ENCODE assay signal across 17 cellular contexts in genomic region chr2:127762441-127762840, GRCh38. TPM values are rescaled to one million over a fixed set of nuclear protein-coding genes. Genes with fewer than 3 reads are reported as not detected.
DNase-seq lines count a peak whose midpoint lies in the region; ATAC-seq and TF ChIP-seq lines count a peak whose summit lies in the region.
"Had no signal": no experiment of that assay in that cellular context is flagged by ENCODE, and none has a peak within 500 bp of the region (broad histone marks: within the 10 kb centered on the region; RNA-seq: fewer than 3 reads in every experiment).

No MANE protein-coding gene starts in this region.

- H3K27me3 ChIP-seq in hepatocyte, result no peaks in the 10 kb centered on the region

- H3K36me3 Mint-ChIP-seq in T-helper 2 cell treated with Interferon-gamma antibody and Interleukin-4, amounts not matched to agents 5 μg/mL and 100 μg/mL, for 36 hours (ENCODE audit: low read depth), result peaks cover 54% of the 10 kb centered on the region
- H3K36me3 Mint-ChIP-seq in stimulated activated naive CD8-positive, alpha-beta T cell treated with anti-CD3 and anti-CD28 coated beads, Interleukin-15, Interleukin-2, amounts not matched to agents 100 ng/mL and 50 ng/mL, for 24 hours (ENCODE audit: low read depth), result peaks cover 81% of the 10 kb centered on the region
- peaks cover 19% of the 10 kb centered on the region for H3K36me3 Mint-ChIP-seq in progenitor cell of endocrine pancreas (ENCODE audit: insufficient read depth)

- no peak overlapping the region for H3K4me3 ChIP-seq in hepatocyte

- peaks cover 6% of the 10 kb centered on the region for H3K36me3 ChIP-seq in hepatocyte (replicated peaks; ENCODE audit: insufficient read depth, low read depth)

- H4K20me1 ChIP-seq in hepatocyte (ENCODE audit: insufficient read depth, poor library complexity, severe bottlenecking), result no peaks in the 10 kb centered on the region

- H3K27ac ChIP-seq in hepatocyte, result peak overlapping the region; percentile 13
- H3K27ac ChIP-seq: 22Rv1, C4-2B had no signal

- H3K9me3 Mint-ChIP-seq in T-helper 2 cell treated with Interferon-gamma antibody and Interleukin-4, amounts not matched to agents 5 μg/mL and 100 μg/mL, for 36 hours, result no peaks in the 10 kb centered on the region
- H3K9me3 Mint-ChIP-seq in stimulated activated naive CD8-positive, alpha-beta T cell treated with anti-CD3 and anti-CD28 coated beads, Interleukin-15, Interleukin-2, amounts not matched to agents 100 ng/mL and 50 ng/mL, for 24 hours, result no peaks in the 10 kb centered on the region
- no peaks in the 10 kb centered on the region for H3K9me3 Mint-ChIP-seq in progenitor cell of endocrine pancreas (ENCODE audit: low read depth)

- no peak for ATAC-seq in stimulated activated naive CD8-positive, alpha-beta T cell treated with anti-CD3 and anti-CD28 coated beads, Interleukin-15, Interleukin-2, amounts not matched to agents 100 U/mL and 50 U/mL, for 24 hours
- ATAC-seq in HG03175 (IDR thresholded peaks at IDR 0.05; ENCODE audit: unreplicated experiment), result no peak

- no peaks in the 10 kb centered on the region for H3K9me3 ChIP-seq in hepatocyte (ENCODE audit: low read depth)

- peaks cover 10% of the 10 kb centered on the region for H3K79me2 ChIP-seq in hepatocyte

- TF ChIP-seq CTCF in hepatocyte (IDR thresholded peaks at IDR 0.05; ENCODE audit: poor library complexity) (no peak), progenitor cell of endocrine pancreas (IDR thresholded peaks at IDR 0.05; ENCODE audit: unreplicated experiment) (no peak)

- no peak overlapping the region for H3K4me3 Mint-ChIP-seq in T-helper 2 cell treated with Interferon-gamma antibody and Interleukin-4, amounts not matched to agents 5 μg/mL and 100 μg/mL, for 36 hours
- no peak overlapping the region for H3K4me3 Mint-ChIP-seq in stimulated activated naive CD8-positive, alpha-beta T cell treated with anti-CD3 and anti-CD28 coated beads, Interleukin-15, Interleukin-2, amounts not matched to agents 100 ng/mL and 50 ng/mL, for 24 hours
- no peak overlapping the region for H3K4me3 Mint-ChIP-seq in progenitor cell of endocrine pancreas (ENCODE audit: low read depth)

- no peak overlapping the region for H2AFZ ChIP-seq in hepatocyte

- peaks cover 13% of the 10 kb centered on the region for H3K4me1 ChIP-seq in hepatocyte (ENCODE audit: insufficient read depth)

- no peaks in the 10 kb centered on the region for H3K9me2 ChIP-seq in hepatocyte (replicated peaks; ENCODE audit: insufficient read depth)

- peak overlapping the region; percentile 31 for H3K27ac Mint-ChIP-seq in T-helper 2 cell treated with Interferon-gamma antibody and Interleukin-4, amounts not matched to agents 5 μg/mL and 100 μg/mL, for 36 hours
- H3K27ac Mint-ChIP-seq in stimulated activated naive CD8-positive, alpha-beta T cell treated with anti-CD3 and anti-CD28 coated beads, Interleukin-15, Interleukin-2, amounts not matched to agents 100 ng/mL and 50 ng/mL, for 24 hours, result peak overlapping the region; percentile 61
- H3K27ac Mint-ChIP-seq in progenitor cell of endocrine pancreas, result no peak overlapping the region

- no peak overlapping the region for H3K4me2 ChIP-seq in hepatocyte

- no peak for DNase-seq in T-helper 2 cell treated with Interferon-gamma antibody and Interleukin-4, amounts not matched to agents 5 μg/mL and 100 μg/mL, for 36 hours (ENCODE audit: low spot score)
- DNase-seq in T-helper 2 cell (no peak), hepatocyte (ENCODE audit: low spot score) (no peak), progenitor cell of endocrine pancreas (ENCODE audit: low spot score, unreplicated experiment) (no peak), MV-4-11 (lab: John Stamatoyannopoulos, UW) (no peak)
- DNase-seq in stimulated activated naive CD8-positive, alpha-beta T cell treated with anti-CD3 and anti-CD28 coated beads, Interleukin-15, Interleukin-2, amounts not matched to agents 100 U/mL and 50 U/mL, for 24 hours, result no peak
- DNase-seq: AML-193, NCI-H1417 treated with DMSO at 0.1 percent for 48 hours, NCI-H187 treated with DMSO at 0.1 percent for 48 hours, NCI-H226, NCI-H524, NCI-H82, OCI-M1 had no signal

- H3K27me3 Mint-ChIP-seq in T-helper 2 cell treated with Interferon-gamma antibody and Interleukin-4, amounts not matched to agents 5 μg/mL and 100 μg/mL, for 36 hours (ENCODE audit: low read depth), result no peaks in the 10 kb centered on the region
- no peaks in the 10 kb centered on the region for H3K27me3 Mint-ChIP-seq in stimulated activated naive CD8-positive, alpha-beta T cell treated with anti-CD3 and anti-CD28 coated beads, Interleukin-15, Interleukin-2, amounts not matched to agents 100 ng/mL and 50 ng/mL, for 24 hours
- no peaks in the 10 kb centered on the region for H3K27me3 Mint-ChIP-seq in progenitor cell of endocrine pancreas

- peaks cover 2% of the 10 kb centered on the region for H3K4me1 Mint-ChIP-seq in T-helper 2 cell treated with Interferon-gamma antibody and Interleukin-4, amounts not matched to agents 5 μg/mL and 100 μg/mL, for 36 hours (ENCODE audit: low read depth)
- peaks cover 25% of the 10 kb centered on the region for H3K4me1 Mint-ChIP-seq in stimulated activated naive CD8-positive, alpha-beta T cell treated with anti-CD3 and anti-CD28 coated beads, Interleukin-15, Interleukin-2, amounts not matched to agents 100 ng/mL and 50 ng/mL, for 24 hours (ENCODE audit: low read depth)
- no peaks in the 10 kb centered on the region for H3K4me1 Mint-ChIP-seq in progenitor cell of endocrine pancreas (ENCODE audit: low read depth)

- WGBS in hepatocyte (ENCODE audit: low lambda C conversion rate, missing lambda C conversion rate), result 98% methylated on average over 6 of the region's 6 CpGs

RNA-seq across cellular contexts. Expression of gene WDR33, which starts 48.5 kb away (rescaled TPM):
- total RNA-seq in hepatocyte, result 36.2 and 47.5 TPM in 2 replicates
- 33.5 and 43.3 TPM in 2 replicates for polyA plus RNA-seq in hepatocyte
- total RNA-seq in progenitor cell of endocrine pancreas, result 69.0 and 74.2 TPM in 2 replicates
